In genomic region chr21:16342932-16343331, GRCh38 we compare ENCODE assay signal across 27 cellular contexts.
"Had no signal": no experiment of that assay in that cellular context is flagged by ENCODE, and none has a peak within 500 bp of the region (broad histone marks: within the 10 kb centered on the region; RNA-seq: fewer than 3 reads in every experiment).

No MANE protein-coding gene starts in this region.

- H3K4me1 ChIP-seq: ascending aorta, body of pancreas, Peyer's patch, SJSA1 had no signal

- H3K27ac ChIP-seq: ascending aorta, body of pancreas, Peyer's patch, SJSA1 had no signal

- ATAC-seq: activated CD8-positive, alpha-beta T cell treated with anti-CD3 and anti-CD28 coated beads, Interleukin-2, amount 10 ng/mL, durations not matched to agents 7 days and 5 days; activated naive CD4-positive, alpha-beta T cell treated with anti-CD3 and anti-CD28 coated beads, Interleukin-2, amount 50 U/mL, for 72 hours; activated naive CD8-positive, alpha-beta T cell treated with anti-CD3 and anti-CD28 coated beads, Interleukin-2, amount 50 U/mL, for 24 hours; body of pancreas; K562; SK-N-SH treated with all-trans-retinoic acid at 6 μM for 48 hours; WTC11 had no signal

- H3K9me3 ChIP-seq: ascending aorta, body of pancreas, Peyer's patch, SJSA1 had no signal

- H3K36me3 ChIP-seq: ascending aorta, Peyer's patch, SJSA1 had no signal

- DNase-seq: activated CD4-positive, alpha-beta T cell treated with anti-CD3 and anti-CD28 coated beads for 48 hours; activated CD4-positive, alpha-beta T cell treated with anti-CD3 and anti-CD28 coated beads, Interleukin-2, amount 50 U/mL, for 4 hours; activated CD4-positive, CD25-positive, alpha-beta regulatory T cell treated with anti-CD3 and anti-CD28 coated beads, Interleukin-2, amount 50 U/mL, for 72 hours; activated CD8-positive, alpha-beta T cell treated with anti-CD3 and anti-CD28 coated beads, Interleukin-2, amount 10 ng/mL, durations not matched to agents 7 days and 5 days; activated effector memory CD4-positive, alpha-beta T cell treated with anti-CD3 and anti-CD28 coated beads, Interleukin-2, amount 50 U/mL, for 16 hours; activated naive CD4-positive, alpha-beta T cell treated with Interleukin-2 at 50 U/mL for 16 hours; activated naive CD8-positive, alpha-beta T cell treated with anti-CD3 and anti-CD28 coated beads, Interleukin-2, amount 50 U/mL, for 24 hours; activated T-cell treated with anti-CD3 and anti-CD28 coated beads, Interleukin-2, amount 50 U/mL, for 24 hours; amniotic stem cell; body of pancreas; Kasumi-1; MV-4-11; NCI-H1105 treated with DMSO at 0.1 percent for 48 hours; NCI-H1436 treated with DMSO at 0.1 percent for 48 hours; NCI-H187; NCI-H2081; NCI-H510A treated with DMSO at 0.1 percent for 48 hours; NCI-H69; Peyer's patch; SHP77; SW 1271 had no signal

- H3K27me3 ChIP-seq: ascending aorta, body of pancreas, Peyer's patch, SJSA1 had no signal

- H3K4me3 ChIP-seq: ascending aorta, body of pancreas, K562, Peyer's patch, SJSA1 had no signal
